In genomic region chr15:31216210-31216911, GRCh38 we compare ENCODE assay signal across 8 cellular contexts.
A peak's percentile ranks its signal among the peaks of the same experiment; 100 is the strongest.
DNase-seq lines count a peak whose midpoint lies in the region; ATAC-seq and TF ChIP-seq lines count a peak whose summit lies in the region.

No MANE protein-coding gene starts in this region.

- TF ChIP-seq CTCF in HL-60 (IDR thresholded peaks at IDR 0.05; ENCODE audit: insufficient read depth, low read length): no peak
- no peak for TF ChIP-seq CTCF in RWPE2 (IDR thresholded peaks at IDR 0.05; ENCODE audit: poor library complexity, severe bottlenecking)

- H3K4me1 ChIP-seq in RWPE2 (ENCODE audit: insufficient read depth, poor library complexity, severe bottlenecking) (peaks cover 14% of the 10 kb centered on the region), right cardiac atrium (ENCODE audit: control insufficient read depth, insufficient read depth, low read length) (peaks cover 4% of the 10 kb centered on the region), rectal smooth muscle tissue (ENCODE audit: control insufficient read depth, insufficient read depth, low read length) (peaks cover 10% of the 10 kb centered on the region)

- ATAC-seq in GM19452 (IDR thresholded peaks at IDR 0.05; ENCODE audit: unreplicated experiment) (peak; percentile 24), RWPE2 (ENCODE audit: low read depth) (peak; percentile 74), right cardiac atrium (peak; percentile 89 to 94)

- H3K9ac ChIP-seq in rectal smooth muscle tissue (ENCODE audit: low read length): peak overlapping the region; percentile 35

- intact Hi-C loops in right cardiac atrium (cut with DNase I): loop anchor here in 2 of 4 donors (10.0 kb wide), 2 partner anchors 108 to 178 kb away; partner anchors contain the start of gene KLF13 (in 1 of the 2)

- H3K9me3 ChIP-seq in RWPE2 (ENCODE audit: severe bottlenecking) (no peaks in the 10 kb centered on the region), right cardiac atrium (ENCODE audit: control insufficient read depth, low read length) (no peaks in the 10 kb centered on the region)

- peak; percentile 83 for DNase-seq in Caki2 (ENCODE audit: low read depth)
- DNase-seq in HL-60 (ENCODE audit: low read depth in 1 of 2, low spot score in 1 of 2): peak; percentile 98 to 99
- peak; percentile 91 for DNase-seq in RWPE2 (ENCODE audit: low spot score)
- peak; percentile 78 for DNase-seq in amniotic epithelial cell (ENCODE audit: low read depth)
- DNase-seq in right cardiac atrium: peak; percentile 90 to 98 (median 98)
- no peak for DNase-seq in kidney glomerular epithelial cell (lab: John Stamatoyannopoulos, UW)

- WGBS in right cardiac atrium: 9% methylated on average over 28 of the region's 30 CpGs

- H3K27ac ChIP-seq in HL-60 (replicated peaks) (peak overlapping the region; percentile 92), RWPE2 (ENCODE audit: poor library complexity, severe bottlenecking) (peak overlapping the region; percentile 74), right cardiac atrium (ENCODE audit: low read length) (peak overlapping the region; percentile 82), rectal smooth muscle tissue (ENCODE audit: low read depth, low read length) (peak overlapping the region; percentile 88)

- H3K27me3 ChIP-seq in HL-60 (ENCODE audit: insufficient read depth, poor library complexity, severe bottlenecking) (no peaks in the 10 kb centered on the region), RWPE2 (ENCODE audit: insufficient read depth, poor library complexity, severe bottlenecking) (no peaks in the 10 kb centered on the region), right cardiac atrium (ENCODE audit: control insufficient read depth, insufficient read depth) (no peaks in the 10 kb centered on the region), rectal smooth muscle tissue (ENCODE audit: control insufficient read depth, insufficient read depth, low read length) (no peaks in the 10 kb centered on the region)

- H3K4me3 ChIP-seq in HL-60 (replicated peaks; ENCODE audit: insufficient read depth, low read length) (peak overlapping the region; percentile 23), RWPE2 (ENCODE audit: severe bottlenecking) (peak overlapping the region; percentile 33), right cardiac atrium (ENCODE audit: low read length) (peak overlapping the region; percentile 55), rectal smooth muscle tissue (ENCODE audit: low read length) (peak overlapping the region; percentile 38)

- H3K36me3 ChIP-seq in RWPE2 (ENCODE audit: low read depth): no peaks in the 10 kb centered on the region
- H3K36me3 ChIP-seq in rectal smooth muscle tissue (ENCODE audit: control insufficient read depth, insufficient read depth, low read length): no peaks in the 10 kb centered on the region

- in situ Hi-C loops in Caki2 (cut with HindIII; ENCODE audit: low pct_unique_long_range_greater_than_20kb, low sequenced_read_pairs): no loop called here

Comparison
In these comparisons a context has a peak if more than half of its experiments do, and no peak if none do; other contexts are left out.
1. ATAC-seq: peak in every context shown above with its lines; median percentile 92 in right cardiac atrium; 74 in RWPE2; 24 in GM19452.